8 cellular contexts compared by ENCODE assay signal in genomic region chr3:32457971-32458471, GRCh38. TPM values are rescaled to one million over a fixed set of nuclear protein-coding genes. Genes with fewer than 3 reads are reported as not detected.
A peak's percentile ranks its signal among the peaks of the same experiment; 100 is the strongest.
DNase-seq lines count a peak whose midpoint lies in the region; ATAC-seq and TF ChIP-seq lines count a peak whose summit lies in the region.

No MANE protein-coding gene starts in this region.

- peaks cover 23% of the 10 kb centered on the region for H3K36me3 ChIP-seq in thymus (ENCODE audit: control insufficient read depth, insufficient read depth)

- POLR2A ChIA-PET in activated CD4-positive, alpha-beta T cell treated with anti-CD3 and anti-CD28 coated beads, Interleukin-2, amount 10 ng/mL, durations not matched to agents 7 days and 5 days (lab: Charles Lee), result interaction anchor here (0.6 kb wide), 1 partner anchor 171 kb away, joined by 4 read pairs; no protein-coding TSS in a partner anchor

- H3K9me3 Mint-ChIP-seq in activated CD4-positive, alpha-beta T cell treated with anti-CD3 and anti-CD28 coated beads, Interleukin-2, amount 10 ng/mL, durations not matched to agents 7 days and 5 days, result peaks cover 3% of the 10 kb centered on the region
- H3K9me3 Mint-ChIP-seq in glutamatergic neuron (ENCODE audit: unreplicated experiment), result peaks cover 10% of the 10 kb centered on the region

- CTCF ChIA-PET in activated CD4-positive, alpha-beta T cell treated with anti-CD3 and anti-CD28 coated beads, Interleukin-2, amount 10 ng/mL, durations not matched to agents 7 days and 5 days (lab: Charles Lee), result interaction anchor here (0.7 to 6.5 kb wide), 8 partner anchors 8 to 1434 kb away, joined by 3 to 25 read pairs (median 5); no protein-coding TSS in a partner anchor

- 12% methylated on average over 9 of the region's 9 CpGs for WGBS in thymus

- peaks cover 34% of the 10 kb centered on the region for H3K4me1 ChIP-seq in thymus (ENCODE audit: control insufficient read depth, insufficient read depth, low read length)

- no peaks in the 10 kb centered on the region for H3K27me3 ChIP-seq in thymus (ENCODE audit: control insufficient read depth, insufficient read depth)

- H3K27me3 Mint-ChIP-seq in activated CD4-positive, alpha-beta T cell treated with anti-CD3 and anti-CD28 coated beads, Interleukin-2, amount 10 ng/mL, durations not matched to agents 7 days and 5 days, result no peaks in the 10 kb centered on the region
- peaks cover 5% of the 10 kb centered on the region for H3K27me3 Mint-ChIP-seq in glutamatergic neuron (ENCODE audit: unreplicated experiment)

- H3K4me3 Mint-ChIP-seq in activated CD4-positive, alpha-beta T cell treated with anti-CD3 and anti-CD28 coated beads, Interleukin-2, amount 10 ng/mL, durations not matched to agents 7 days and 5 days, result peak overlapping the region; percentile 55
- no peak overlapping the region for H3K4me3 Mint-ChIP-seq in glutamatergic neuron (ENCODE audit: unreplicated experiment)

- peak overlapping the region; percentile 97 for H3K27ac ChIP-seq in thymus (ENCODE audit: low read depth)

- no peak for TF ChIP-seq CTCF in glutamatergic neuron (IDR thresholded peaks at IDR 0.05; ENCODE audit: partially characterized antibody, unreplicated experiment)

- DNase-seq in stimulated activated CD4-positive, alpha-beta T cell treated with anti-CD3 and anti-CD28 coated beads, Interleukin-1b, Interleukin-23, amount 100 ng/mL, for 4 hours (ENCODE audit: low read depth in 2 of 2), result peak; percentile 15 to 36
- no peak for DNase-seq in stimulated activated CD4-positive, alpha-beta T cell treated with anti-CD3 and anti-CD28 coated beads, Interleukin-2, amount 100 ng/mL, for 48 hours
- DNase-seq in activated CD4-positive, alpha-beta T cell treated with anti-CD3 and anti-CD28 coated beads, Interleukin-2, amount 10 ng/mL, durations not matched to agents 7 days and 5 days, result peak; percentile 70
- DNase-seq in glutamatergic neuron (no peak), posterior cingulate gyrus (no peak)

- no peaks in the 10 kb centered on the region for H3K9me3 ChIP-seq in thymus (ENCODE audit: control insufficient read depth)

- H3K27ac Mint-ChIP-seq in activated CD4-positive, alpha-beta T cell treated with anti-CD3 and anti-CD28 coated beads, Interleukin-2, amount 10 ng/mL, durations not matched to agents 7 days and 5 days, result peak overlapping the region; percentile 96
- H3K27ac Mint-ChIP-seq in glutamatergic neuron (ENCODE audit: unreplicated experiment), result peak overlapping the region; percentile 4

- intact Hi-C loops in posterior cingulate gyrus (cut with DNase I), result no loop called here

- H3K4me1 Mint-ChIP-seq in activated CD4-positive, alpha-beta T cell treated with anti-CD3 and anti-CD28 coated beads, Interleukin-2, amount 10 ng/mL, durations not matched to agents 7 days and 5 days, result peaks cover 39% of the 10 kb centered on the region
- peaks cover 42% of the 10 kb centered on the region for H3K4me1 Mint-ChIP-seq in glutamatergic neuron (ENCODE audit: low read depth, unreplicated experiment)

- no peak for ATAC-seq in GM18873 (IDR thresholded peaks at IDR 0.05; ENCODE audit: low FRiP score, unreplicated experiment)
- no peak for ATAC-seq in HG02840 (IDR thresholded peaks at IDR 0.05; ENCODE audit: low FRiP score, unreplicated experiment)

- peaks cover 31% of the 10 kb centered on the region for H3K36me3 Mint-ChIP-seq in activated CD4-positive, alpha-beta T cell treated with anti-CD3 and anti-CD28 coated beads, Interleukin-2, amount 10 ng/mL, durations not matched to agents 7 days and 5 days (ENCODE audit: low read depth)
- peaks cover 8% of the 10 kb centered on the region for H3K36me3 Mint-ChIP-seq in glutamatergic neuron (ENCODE audit: unreplicated experiment)

- no peak overlapping the region for H3K4me3 ChIP-seq in thymus (ENCODE audit: low read length)

RNA-seq across cellular contexts. Expression of gene CMTM6, which starts 44.6 kb away (rescaled TPM):
- total RNA-seq in activated CD4-positive, alpha-beta T cell treated with anti-CD3 and anti-CD28 coated beads, Interleukin-2, amount 10 ng/mL, durations not matched to agents 7 days and 5 days, result 10 to 100 TPM; 55.2 to 57.1 TPM
- 17.5 TPM for total RNA-seq in glutamatergic neuron (ENCODE audit: unreplicated experiment)
- polyA plus RNA-seq in thymus, result 46.3 TPM

Comparison
In these comparisons a context has a peak if more than half of its experiments do, and no peak if none do; other contexts are left out.
1. DNase-seq: peak in stimulated activated CD4-positive, alpha-beta T cell treated with anti-CD3 and anti-CD28 coated beads, Interleukin-1b, Interleukin-23, amount 100 ng/mL, for 4 hours (2 of 2) and activated CD4-positive, alpha-beta T cell treated with anti-CD3 and anti-CD28 coated beads, Interleukin-2, amount 10 ng/mL, durations not matched to agents 7 days and 5 days (single experiment); none in stimulated activated CD4-positive, alpha-beta T cell treated with anti-CD3 and anti-CD28 coated beads, Interleukin-2, amount 100 ng/mL, for 48 hours (0 of 2), glutamatergic neuron (single experiment) and posterior cingulate gyrus (0 of 10).